23 cellular contexts compared by ENCODE assay signal in genomic region chr20:37158248-37158647, GRCh38. TPM values are rescaled to one million over a fixed set of nuclear protein-coding genes. Genes with fewer than 3 reads are reported as not detected.
A peak's percentile ranks its signal among the peaks of the same experiment; 100 is the strongest.
DNase-seq lines count a peak whose midpoint lies in the region; ATAC-seq, FAIRE-seq and TF ChIP-seq lines count a peak whose summit lies in the region.
"Had no signal": no experiment of that assay in that cellular context is flagged by ENCODE, and none has a peak within 500 bp of the region (broad histone marks: within the 10 kb centered on the region; RNA-seq: fewer than 3 reads in every experiment).

No MANE protein-coding gene starts in this region.

- H4K20me1 ChIP-seq in K562 (replicated peaks; ENCODE audit: control insufficient read depth, insufficient read depth, low read length), result no peaks in the 10 kb centered on the region
- H4K20me1 ChIP-seq: BLaER1 had no signal

- no peak overlapping the region for H3K9ac ChIP-seq in K562 (ENCODE audit: insufficient read depth in 1 of 2, low read depth in 2 of 2, low read length in 2 of 2)
- H3K9ac ChIP-seq: BLaER1 had no signal

- peak; percentile 67 for FAIRE-seq in HTR-8/SVneo (lab: Jason Lieb, UNC)
- no peak for FAIRE-seq in K562 (lab: Jason Lieb, UNC)
- FAIRE-seq in D721Med (lab: Jason Lieb, UNC), result no peak
- FAIRE-seq: A204.1, G401.6, GM12891 had no signal

- 82% methylated on average over 4 of the region's 4 CpGs for WGBS in K562 (ENCODE audit: insufficient coverage, low coverage, missing lambda C conversion rate)
- WGBS in thyroid gland, 2 donors, result 69 to 77% methylated on average over 4 of the region's 4 CpGs

- in situ Hi-C loops in K562 (cut with MboI), result no loop called here

- no peak for DNase-seq in activated naive CD4-positive, alpha-beta T cell treated with anti-CD3 and anti-CD28 coated beads, Interleukin-2, amount 50 U/mL, for 16 hours
- DNase-seq in HTR-8/SVneo (ENCODE audit: insufficient read length, low spot score) (no peak), K562 (ENCODE audit: extremely low read depth in 1 of 4, low spot score in 3 of 4) (no peak), thyroid gland (no peak), D721Med (ENCODE audit: insufficient read length, low spot score) (no peak), left ventricle myocardium superior (no peak)
- DNase-seq: 8988T; ACHN; BE2C; C1 segment of cervical spinal cord; CD4-positive, alpha-beta memory T cell; CD4-positive, CD25-positive, alpha-beta regulatory T cell; CD8-positive, alpha-beta memory T cell; COR-L47; DMS79 treated with DMSO at 0.1 percent for 48 hours; GF-D8 had no signal

- no peak for TF ChIP-seq EP300 in K562 (IDR thresholded peaks at IDR 0.05; ENCODE audit: low read length)

- no peaks in the 10 kb centered on the region for H3K4me1 Mint-ChIP-seq in activated naive CD4-positive, alpha-beta T cell treated with anti-CD3 and anti-CD28 coated beads, Interleukin-2, amount 50 U/mL, for 24 hours
- no peaks in the 10 kb centered on the region for H3K4me1 Mint-ChIP-seq in stimulated activated memory B cell treated with anti-CD40 and anti-IgM and Interleukin-4, amounts not matched to agents 10 μg/mL and 1 μg/mL and 100 μg/mL, for 72 hours
- H3K4me1 Mint-ChIP-seq: CD14-positive monocyte; CD4-positive, alpha-beta memory T cell; CD4-positive, CD25-positive, alpha-beta regulatory T cell; CD8-positive, alpha-beta memory T cell had no signal

- H3K27ac ChIP-seq in K562 (ENCODE audit: extremely low read depth, low read depth, low read length) (no peak overlapping the region; the same call in 2 of the 3 replicates), thyroid gland (peak overlapping the region; percentile 31 to 80 (median 34))
- H3K27ac ChIP-seq: BLaER1 had no signal

- H3K9me1 ChIP-seq in K562 (ENCODE audit: control insufficient read depth, insufficient read depth, low read length), result no peaks in the 10 kb centered on the region

- H3K27ac Mint-ChIP-seq in activated naive CD4-positive, alpha-beta T cell treated with anti-CD3 and anti-CD28 coated beads, Interleukin-2, amount 50 U/mL, for 24 hours, result peak overlapping the region; percentile 31
- H3K27ac Mint-ChIP-seq in stimulated activated memory B cell treated with anti-CD40 and anti-IgM and Interleukin-4, amounts not matched to agents 10 μg/mL and 1 μg/mL and 100 μg/mL, for 72 hours, result no peak overlapping the region
- H3K27ac Mint-ChIP-seq: CD4-positive, alpha-beta memory T cell had no signal

- no peak overlapping the region for H3K4me3 Mint-ChIP-seq in activated naive CD4-positive, alpha-beta T cell treated with anti-CD3 and anti-CD28 coated beads, Interleukin-2, amount 50 U/mL, for 24 hours
- H3K4me3 Mint-ChIP-seq in stimulated activated memory B cell treated with anti-CD40 and anti-IgM and Interleukin-4, amounts not matched to agents 10 μg/mL and 1 μg/mL and 100 μg/mL, for 72 hours, result no peak overlapping the region
- H3K4me3 Mint-ChIP-seq: CD14-positive monocyte; CD4-positive, alpha-beta memory T cell; CD4-positive, CD25-positive, alpha-beta regulatory T cell; CD8-positive, alpha-beta memory T cell had no signal

- no peak overlapping the region for H3K4me2 ChIP-seq in K562 (ENCODE audit: insufficient read depth, low read length)
- H3K4me2 ChIP-seq: BLaER1 had no signal

- peaks cover 2% of the 10 kb centered on the region for H3K36me3 Mint-ChIP-seq in activated naive CD4-positive, alpha-beta T cell treated with anti-CD3 and anti-CD28 coated beads, Interleukin-2, amount 50 U/mL, for 24 hours
- peaks cover 8% of the 10 kb centered on the region for H3K36me3 Mint-ChIP-seq in stimulated activated memory B cell treated with anti-CD40 and anti-IgM and Interleukin-4, amounts not matched to agents 10 μg/mL and 1 μg/mL and 100 μg/mL, for 72 hours
- H3K36me3 Mint-ChIP-seq: CD14-positive monocyte; CD4-positive, alpha-beta memory T cell; CD4-positive, CD25-positive, alpha-beta regulatory T cell had no signal

- H3K27me3 Mint-ChIP-seq in activated naive CD4-positive, alpha-beta T cell treated with anti-CD3 and anti-CD28 coated beads, Interleukin-2, amount 50 U/mL, for 24 hours, result no peaks in the 10 kb centered on the region
- H3K27me3 Mint-ChIP-seq in stimulated activated memory B cell treated with anti-CD40 and anti-IgM and Interleukin-4, amounts not matched to agents 10 μg/mL and 1 μg/mL and 100 μg/mL, for 72 hours, result no peaks in the 10 kb centered on the region
- H3K27me3 Mint-ChIP-seq: CD4-positive, alpha-beta memory T cell; CD4-positive, CD25-positive, alpha-beta regulatory T cell; CD8-positive, alpha-beta memory T cell had no signal

- H3K4me3 ChIP-seq in K562 (no peak overlapping the region), thyroid gland (replicated peaks in 1 of 3) (no peak overlapping the region)
- H3K4me3 ChIP-seq: BLaER1 had no signal

- intact Hi-C loops in K562 (cut with micrococcal nuclease) (no loop called here), thyroid gland (cut with DNase I) (no loop called here), left ventricle myocardium superior (cut with micrococcal nuclease) (no loop called here)

- H3K9me3 ChIP-seq in K562 (replicated peaks; ENCODE audit: control insufficient read depth, insufficient read depth, low read depth, low read length) (no peaks in the 10 kb centered on the region), thyroid gland (no peaks in the 10 kb centered on the region)
- H3K9me3 ChIP-seq: BE2C, BLaER1 had no signal

- H3K27me3 ChIP-seq in K562 (ENCODE audit: control insufficient read depth in 2 of 2, insufficient read depth in 2 of 2, low read length in 2 of 2) (no peaks in the 10 kb centered on the region), thyroid gland (no peaks in the 10 kb centered on the region)
- H3K27me3 ChIP-seq: BE2C, BLaER1 had no signal

- peak overlapping the region; percentile 63; the same call in 1 of the 2 replicates for H2AFZ ChIP-seq in K562 (ENCODE audit: low read depth, low read length)

- H3K36me3 ChIP-seq in K562 (ENCODE audit: control insufficient read depth, insufficient read depth, low read length), result no peaks in the 10 kb centered on the region
- H3K36me3 ChIP-seq in thyroid gland, result no peaks in the 10 kb centered on the region
- H3K36me3 ChIP-seq: BE2C, BLaER1 had no signal

- H3K4me1 ChIP-seq in K562 (replicated peaks in 1 of 2; ENCODE audit: control insufficient read depth in 2 of 2, insufficient read depth in 2 of 2, low read length in 2 of 2) (peaks cover 35 to 39% of the 10 kb centered on the region in 2 experiments; a peak in 4 of 5 replicates), thyroid gland (peaks cover 19 to 38% of the 10 kb centered on the region in 2 donors)
- H3K4me1 ChIP-seq: BE2C, BLaER1 had no signal

- no peak for ATAC-seq in K562
- ATAC-seq in stimulated activated memory B cell treated with anti-CD40 and anti-IgM and Interleukin-4, amounts not matched to agents 10 μg/mL and 1 μg/mL and 100 μg/mL, for 72 hours, result no peak
- no peak for ATAC-seq in left ventricle myocardium superior

- TF ChIP-seq RAD21 in K562 (CRISPR knock-in tag; conservative IDR thresholded peaks at IDR 0.05 in 1 of 2, IDR thresholded peaks at IDR 0.05 in 1 of 2), result no peak

- TF ChIP-seq POLR2A in K562 (conservative IDR thresholded peaks at IDR 0.05), result no peak
- TF ChIP-seq POLR2A in thyroid gland (IDR thresholded peaks at IDR 0.05), result no peak

- BruUV-seq in K562 (replicated peaks; lab: Mats Ljungman, UMichigan), result no TSS peak

- CTCF ChIA-PET in K562 (lab: Yijun Ruan, JAX; ENCODE audit: low intra/inter-chr PET ratio), result no interaction called here

- POLR2A ChIA-PET in K562 (lab: Yijun Ruan, JAX), result interaction anchor here (0.6 to 1.6 kb wide), 4 partner anchors 13 to 435 kb away, joined by 3 to 4 read pairs (median 3); no protein-coding TSS in a partner anchor

- H3K79me2 ChIP-seq in K562 (ENCODE audit: control insufficient read depth, insufficient read depth, low read length), result no peaks in the 10 kb centered on the region

- no peak for TF ChIP-seq CTCF in K562 (IDR thresholded peaks at IDR 0.05 in 2 of 3, conservative IDR thresholded peaks at IDR 0.05 in 1 of 3; ENCODE audit: insufficient read depth in 2 of 3, low read depth in 1 of 3, low read length in 3 of 3)
- TF ChIP-seq CTCF in thyroid gland (IDR thresholded peaks at IDR 0.05), result no peak
- TF ChIP-seq CTCF in D721Med (IDR thresholded peaks at IDR 0.05; ENCODE audit: insufficient read depth, missing control alignments), result no peak

- H3K9me3 Mint-ChIP-seq in activated naive CD4-positive, alpha-beta T cell treated with anti-CD3 and anti-CD28 coated beads, Interleukin-2, amount 50 U/mL, for 24 hours, result no peaks in the 10 kb centered on the region
- no peaks in the 10 kb centered on the region for H3K9me3 Mint-ChIP-seq in stimulated activated memory B cell treated with anti-CD40 and anti-IgM and Interleukin-4, amounts not matched to agents 10 μg/mL and 1 μg/mL and 100 μg/mL, for 72 hours
- H3K9me3 Mint-ChIP-seq: CD4-positive, alpha-beta memory T cell; CD4-positive, CD25-positive, alpha-beta regulatory T cell; CD8-positive, alpha-beta memory T cell had no signal

RNA-seq across cellular contexts. Expression of gene RPN2, which starts 20.9 kb away (rescaled TPM):
- total RNA-seq in K562 (2011; cell fraction: chromatin; rRNA removed; ENCODE audit: low replicate concordance), result 199 and 338 TPM in 2 replicates
- 617 and 635 TPM in 2 replicates for total RNA-seq in K562 (2011; cell fraction: nucleolus; rRNA removed)
- 415 and 481 TPM in 2 replicates for total RNA-seq in K562 (2011; cell fraction: nucleoplasm; rRNA removed)
- total RNA-seq in K562 (2014; rRNA removed), result 168 and 219 TPM in 2 replicates
- total RNA-seq in K562 (2014; rRNA removed; fragmentation: Illumina TruSeq; extraction: Trizol), result 255 and 266 TPM in 2 replicates
- 334 and 390 TPM in 2 replicates for total RNA-seq in K562 (2015; rRNA removed; fragmentation: Illumina TruSeq; extraction: Trizol)
- total RNA-seq in K562 (2021), result 235 and 236 TPM in 2 replicates
- polyA plus RNA-seq in K562 (2011; rRNA removed), result 421 and 458 TPM in 2 replicates
- polyA plus RNA-seq in K562 (2011; cell fraction: cytosol; rRNA removed), result 436 and 437 TPM in 2 replicates
- polyA plus RNA-seq in K562 (2011; cell fraction: nucleus; rRNA removed), result 243 and 268 TPM in 2 replicates
- polyA plus RNA-seq in K562 (2012), result 288 and 388 TPM in 2 replicates
- polyA plus RNA-seq in K562 (2014; fragmentation: Illumina TruSeq; extraction: Trizol), result 325 TPM in 2 replicates
- 100 to 1,000 TPM; 487 to 548 TPM for polyA plus RNA-seq in K562 (2014; fragmentation: Nextera tagmentation; extraction: Ambion mirVana)
- 186 and 201 TPM in 2 replicates for polyA plus RNA-seq in K562 (2014; rRNA removed)
- 373 and 436 TPM in 2 replicates for polyA minus RNA-seq in K562 (2011; rRNA and poly(A)+ RNA removed)
- 302 and 328 TPM in 2 replicates for polyA minus RNA-seq in K562 (2011; cell fraction: cytosol; rRNA and poly(A)+ RNA removed)
- polyA minus RNA-seq in K562 (2011; cell fraction: nucleus; rRNA and poly(A)+ RNA removed), result 75.8 and 117 TPM in 2 replicates
- 100 to 1,000 TPM; 175 to 342 (median 296) TPM for total RNA-seq in thyroid gland
- 84.7 TPM for total RNA-seq in left ventricle myocardium superior

RNA-seq across cellular contexts. Expression of gene MROH8, which starts 21.1 kb away (rescaled TPM):
- total RNA-seq in K562 (2011; cell fraction: chromatin; rRNA removed; ENCODE audit: low replicate concordance), result 1.4 and 3.1 TPM in 2 replicates
- total RNA-seq in K562 (2011; cell fraction: nucleolus; rRNA removed), result 0.92 and 1.3 TPM in 2 replicates
- total RNA-seq in K562 (2011; cell fraction: nucleoplasm; rRNA removed), result 0.46 and 0.95 TPM in 2 replicates
- 0.90 and 1.00 TPM in 2 replicates for total RNA-seq in K562 (2014; rRNA removed)
- 0.67 and 1.1 TPM in 2 replicates for total RNA-seq in K562 (2014; rRNA removed; fragmentation: Illumina TruSeq; extraction: Trizol)
- total RNA-seq in K562 (2015; rRNA removed; fragmentation: Illumina TruSeq; extraction: Trizol), result 0.68 and 0.76 TPM in 2 replicates
- 0.78 and 0.85 TPM in 2 replicates for total RNA-seq in K562 (2021)
- 0.50 and 1.0 TPM in 2 replicates for polyA plus RNA-seq in K562 (2011; rRNA removed)
- 0.60 and 1.0 TPM in 2 replicates for polyA plus RNA-seq in K562 (2011; cell fraction: cytosol; rRNA removed)
- polyA plus RNA-seq in K562 (2011; cell fraction: nucleus; rRNA removed), result 1.1 TPM in 2 replicates
- polyA plus RNA-seq in K562 (2012), result 0.62 and 0.81 TPM in 2 replicates
- polyA plus RNA-seq in K562 (2014; fragmentation: Illumina TruSeq; extraction: Trizol), result 1.1 and 1.5 TPM in 2 replicates
- under 1 TPM; 0.21 to 0.41 TPM for polyA plus RNA-seq in K562 (2014; fragmentation: Nextera tagmentation; extraction: Ambion mirVana)
- 1.2 and 1.5 TPM in 2 replicates for polyA plus RNA-seq in K562 (2014; rRNA removed)
- polyA minus RNA-seq in K562 (2011; rRNA and poly(A)+ RNA removed), result 1.2 and 1.7 TPM in 2 replicates
- polyA minus RNA-seq in K562 (2011; cell fraction: cytosol; rRNA and poly(A)+ RNA removed), result 0.86 TPM in 1 of 2 replicates, not detected in the other
- polyA minus RNA-seq in K562 (2011; cell fraction: nucleus; rRNA and poly(A)+ RNA removed), result 0.40 and 2.1 TPM in 2 replicates
- total RNA-seq in thyroid gland, result 1 to 10 TPM; 2.3 to 7.5 (median 3.4) TPM
- total RNA-seq in left ventricle myocardium superior, result 4.4 TPM
